ENCODE assay signal across 1 cellular context in the genomic region with DNA sequence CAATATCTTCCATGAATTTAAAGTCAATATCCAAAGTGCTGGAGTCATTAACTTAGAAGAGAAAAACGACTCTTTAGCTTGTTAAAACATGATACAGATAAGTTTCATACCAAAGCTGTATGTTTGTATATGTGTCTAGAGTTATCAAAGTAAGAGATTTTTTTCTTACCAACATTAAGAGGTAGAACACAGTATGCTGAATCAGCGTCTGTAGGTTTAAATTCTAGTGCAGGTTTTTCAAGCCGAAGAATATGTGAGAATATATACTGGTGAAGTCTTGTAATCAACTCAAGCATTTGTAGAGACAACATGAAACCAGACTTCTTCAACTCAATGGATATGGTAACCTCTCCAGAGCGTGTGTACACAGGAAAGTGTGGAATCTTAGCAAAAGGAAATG.
TF ChIP-seq lines count a peak whose summit lies in the region.

No MANE protein-coding gene starts in this region.

TF ChIP-seq in HepG2, 621 proteins besides CTCF, POLR2A, EP300 and RAD21:
- TF ChIP-seq MAFF (IDR thresholded peaks at IDR 0.05; ENCODE audit: low read depth, low read length) (peak; percentile 67), FOXO1 (CRISPR knock-in tag; IDR thresholded peaks at IDR 0.05) (no peak), MAFK (conservative IDR thresholded peaks at IDR 0.05 in 1 of 2, IDR thresholded peaks at IDR 0.05 in 1 of 2; ENCODE audit: low read length in 2 of 2) (peak; percentile 47 to 84; a peak in 3 of 4 replicates)
TF ChIP-seq in HepG2: peak in this region for 2.
